In genomic region chr4:109278594-109279031, GRCh38 we compare ENCODE assay signal across 1 cellular context.
A peak's percentile ranks its signal among the peaks of the same experiment; 100 is the strongest.
TF ChIP-seq lines count a peak whose summit lies in the region.

No MANE protein-coding gene starts in this region.

TF ChIP-seq in GM12878, 131 proteins besides CTCF, POLR2A, EP300 and RAD21 (continued from another document):
- TF ChIP-seq ZNF687 (IDR thresholded peaks at IDR 0.05) (peak; percentile 68; the same call in 1 of the 2 replicates), RELB (IDR thresholded peaks at IDR 0.05; ENCODE audit: low read depth) (peak; percentile 78), IRF4 (IDR thresholded peaks at IDR 0.05; ENCODE audit: low read depth, low read length) (no peak), KLF5 (IDR thresholded peaks at IDR 0.05; ENCODE audit: partially characterized antibody) (no peak), REST (IDR thresholded peaks at IDR 0.05; ENCODE audit: low read depth, low read length) (no peak), NR2F1 (conservative IDR thresholded peaks at IDR 0.05) (peak; percentile 80), HDGF (IDR thresholded peaks at IDR 0.05) (no peak), MTA2 (IDR thresholded peaks at IDR 0.05; ENCODE audit: low read depth) (peak; percentile 98), BCL11A (IDR thresholded peaks at IDR 0.05; ENCODE audit: low read depth, low read length) (peak; percentile 60; the same call in 1 of the 2 replicates), ZNF217 (IDR thresholded peaks at IDR 0.05) (peak; percentile 59; the same call in 1 of the 2 replicates), HDAC6 (IDR thresholded peaks at IDR 0.05; ENCODE audit: unreplicated experiment) (no peak), IKZF2 (IDR thresholded peaks at IDR 0.05) (peak; percentile 73 to 75), JUNB (IDR thresholded peaks at IDR 0.05) (peak; percentile 24; the same call in 1 of the 2 replicates), PAX5 (IDR thresholded peaks at IDR 0.05; ENCODE audit: borderline replicate concordance, low read depth, low read length) (no peak), PKNOX1 (IDR thresholded peaks at IDR 0.05) (peak; percentile 68), ZNF24 (IDR thresholded peaks at IDR 0.05) (peak; percentile 61; the same call in 1 of the 2 replicates), RAD51 (IDR thresholded peaks at IDR 0.05) (peak; percentile 43; the same call in 1 of the 2 replicates), BHLHE40 (IDR thresholded peaks at IDR 0.05; ENCODE audit: borderline replicate concordance in 1 of 2, low read depth in 2 of 2, low read length in 1 of 2) (peak in 1 of 2 experiments; percentile 43; a peak in 1 of 4 replicates), DPF2 (IDR thresholded peaks at IDR 0.05) (peak; percentile 96), ZNF592 (IDR thresholded peaks at IDR 0.05) (peak; percentile 77; the same call in 1 of the 2 replicates), IKZF1 (conservative IDR thresholded peaks at IDR 0.05) (peak; percentile 70), SPI1 (IDR thresholded peaks at IDR 0.05; ENCODE audit: borderline replicate concordance, insufficient read depth, low read depth, low read length) (peak; percentile 83; the same call in 1 of the 2 replicates), MEF2B (IDR thresholded peaks at IDR 0.05; ENCODE audit: partially characterized antibody, poor library complexity, severe bottlenecking) (peak; percentile 99), CHD2 (IDR thresholded peaks at IDR 0.05; ENCODE audit: borderline replicate concordance, low read depth, low read length) (peak; percentile 21; the same call in 1 of the 2 replicates), SMAD1 (IDR thresholded peaks at IDR 0.05; ENCODE audit: low read depth, partially characterized antibody) (peak; percentile 45)
- TF ChIP-seq, protein P1, sequence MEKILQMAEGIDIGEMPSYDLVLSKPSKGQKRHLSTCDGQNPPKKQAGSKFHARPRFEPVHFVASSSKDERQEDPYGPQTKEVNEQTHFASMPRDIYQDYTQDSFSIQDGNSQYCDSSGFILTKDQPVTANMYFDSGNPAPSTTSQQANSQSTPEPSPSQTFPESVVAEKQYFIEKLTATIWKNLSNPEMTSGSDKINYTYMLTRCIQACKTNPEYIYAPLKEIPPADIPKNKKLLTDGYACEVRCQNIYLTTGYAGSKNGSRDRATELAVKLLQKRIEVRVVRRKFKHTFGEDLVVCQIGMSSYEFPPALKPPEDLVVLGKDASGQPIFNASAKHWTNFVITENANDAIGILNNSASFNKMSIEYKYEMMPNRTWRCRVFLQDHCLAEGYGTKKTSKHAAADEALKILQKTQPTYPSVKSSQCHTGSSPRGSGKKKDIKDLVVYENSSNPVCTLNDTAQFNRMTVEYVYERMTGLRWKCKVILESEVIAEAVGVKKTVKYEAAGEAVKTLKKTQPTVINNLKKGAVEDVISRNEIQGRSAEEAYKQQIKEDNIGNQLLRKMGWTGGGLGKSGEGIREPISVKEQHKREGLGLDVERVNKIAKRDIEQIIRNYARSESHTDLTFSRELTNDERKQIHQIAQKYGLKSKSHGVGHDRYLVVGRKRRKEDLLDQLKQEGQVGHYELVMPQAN (conservative IDR thresholded peaks at IDR 0.05) = 0 out of 2 replicates have a peak, but pooled peaks have one; percentile 27
- TF ChIP-seq, protein P2, sequence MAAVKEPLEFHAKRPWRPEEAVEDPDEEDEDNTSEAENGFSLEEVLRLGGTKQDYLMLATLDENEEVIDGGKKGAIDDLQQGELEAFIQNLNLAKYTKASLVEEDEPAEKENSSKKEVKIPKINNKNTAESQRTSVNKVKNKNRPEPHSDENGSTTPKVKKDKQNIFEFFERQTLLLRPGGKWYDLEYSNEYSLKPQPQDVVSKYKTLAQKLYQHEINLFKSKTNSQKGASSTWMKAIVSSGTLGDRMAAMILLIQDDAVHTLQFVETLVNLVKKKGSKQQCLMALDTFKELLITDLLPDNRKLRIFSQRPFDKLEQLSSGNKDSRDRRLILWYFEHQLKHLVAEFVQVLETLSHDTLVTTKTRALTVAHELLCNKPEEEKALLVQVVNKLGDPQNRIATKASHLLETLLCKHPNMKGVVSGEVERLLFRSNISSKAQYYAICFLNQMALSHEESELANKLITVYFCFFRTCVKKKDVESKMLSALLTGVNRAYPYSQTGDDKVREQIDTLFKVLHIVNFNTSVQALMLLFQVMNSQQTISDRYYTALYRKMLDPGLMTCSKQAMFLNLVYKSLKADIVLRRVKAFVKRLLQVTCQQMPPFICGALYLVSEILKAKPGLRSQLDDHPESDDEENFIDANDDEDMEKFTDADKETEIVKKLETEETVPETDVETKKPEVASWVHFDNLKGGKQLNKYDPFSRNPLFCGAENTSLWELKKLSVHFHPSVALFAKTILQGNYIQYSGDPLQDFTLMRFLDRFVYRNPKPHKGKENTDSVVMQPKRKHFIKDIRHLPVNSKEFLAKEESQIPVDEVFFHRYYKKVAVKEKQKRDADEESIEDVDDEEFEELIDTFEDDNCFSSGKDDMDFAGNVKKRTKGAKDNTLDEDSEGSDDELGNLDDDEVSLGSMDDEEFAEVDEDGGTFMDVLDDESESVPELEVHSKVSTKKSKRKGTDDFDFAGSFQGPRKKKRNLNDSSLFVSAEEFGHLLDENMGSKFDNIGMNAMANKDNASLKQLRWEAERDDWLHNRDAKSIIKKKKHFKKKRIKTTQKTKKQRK (IDR thresholded peaks at IDR 0.05; ENCODE audit: low read depth, low read length) = no peak
- TF ChIP-seq, protein P3, sequence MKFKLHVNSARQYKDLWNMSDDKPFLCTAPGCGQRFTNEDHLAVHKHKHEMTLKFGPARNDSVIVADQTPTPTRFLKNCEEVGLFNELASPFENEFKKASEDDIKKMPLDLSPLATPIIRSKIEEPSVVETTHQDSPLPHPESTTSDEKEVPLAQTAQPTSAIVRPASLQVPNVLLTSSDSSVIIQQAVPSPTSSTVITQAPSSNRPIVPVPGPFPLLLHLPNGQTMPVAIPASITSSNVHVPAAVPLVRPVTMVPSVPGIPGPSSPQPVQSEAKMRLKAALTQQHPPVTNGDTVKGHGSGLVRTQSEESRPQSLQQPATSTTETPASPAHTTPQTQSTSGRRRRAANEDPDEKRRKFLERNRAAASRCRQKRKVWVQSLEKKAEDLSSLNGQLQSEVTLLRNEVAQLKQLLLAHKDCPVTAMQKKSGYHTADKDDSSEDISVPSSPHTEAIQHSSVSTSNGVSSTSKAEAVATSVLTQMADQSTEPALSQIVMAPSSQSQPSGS (IDR thresholded peaks at IDR 0.05; ENCODE audit: low read length) = 0 out of 2 replicates have a peak, but pooled peaks have one; percentile 20
